9 cellular contexts compared by ENCODE assay signal in genomic region chr1:241849345-241849695, GRCh38. TPM values are rescaled to one million over a fixed set of nuclear protein-coding genes. Genes with fewer than 3 reads are reported as not detected.
DNase-seq lines count a peak whose midpoint lies in the region; ATAC-seq, FAIRE-seq and TF ChIP-seq lines count a peak whose summit lies in the region.
"Had no signal": no experiment of that assay in that cellular context is flagged by ENCODE, and none has a peak within 500 bp of the region (broad histone marks: within the 10 kb centered on the region; RNA-seq: fewer than 3 reads in every experiment).

No MANE protein-coding gene starts in this region.

- H3K4me3 Mint-ChIP-seq in glutamatergic neuron (ENCODE audit: unreplicated experiment) = peak overlapping the region; percentile 98

- no peak for TF ChIP-seq CTCF in AG04450 (IDR thresholded peaks at IDR 0.05; ENCODE audit: low read depth, low read length)
- TF ChIP-seq CTCF in SK-N-SH (IDR thresholded peaks at IDR 0.05) = no peak
- TF ChIP-seq CTCF in glutamatergic neuron (IDR thresholded peaks at IDR 0.05; ENCODE audit: partially characterized antibody, unreplicated experiment) = no peak

- TF ChIP-seq RAD21 in SK-N-SH (IDR thresholded peaks at IDR 0.05; ENCODE audit: low read length) = no peak

- no peaks in the 10 kb centered on the region for H3K9me3 Mint-ChIP-seq in glutamatergic neuron (ENCODE audit: unreplicated experiment)

- H3K27ac ChIP-seq in AG04450 (ENCODE audit: low read depth, low read length) (no peak overlapping the region), SK-N-SH (ENCODE audit: low read depth in 2 of 2, low read length in 1 of 2) (peak overlapping the region in 1 of 2 experiments; percentile 100; a peak in 2 of 4 replicates)
- H3K27ac ChIP-seq: pancreas had no signal

- no peak for ATAC-seq in GM21360 (IDR thresholded peaks at IDR 0.05; ENCODE audit: unreplicated experiment)
- ATAC-seq in GM18858 (IDR thresholded peaks at IDR 0.05; ENCODE audit: unreplicated experiment) = no peak
- ATAC-seq: pancreas had no signal

- CTCF ChIA-PET in AG04450 (lab: Charles Lee) = interaction anchor here (1.3 to 3.8 kb wide), 2 partner anchors 15 to 238 kb away, joined by 3 to 24 read pairs; no protein-coding TSS in a partner anchor
- CTCF ChIA-PET in SK-N-SH (lab: Yijun Ruan, JAX) = interaction anchor here (1.2 to 5.6 kb wide), 3 partner anchors 15 to 239 kb away, joined by 3 to 36 read pairs (median 5); no protein-coding TSS in a partner anchor

- DNase-seq in AG04450 (ENCODE audit: low read depth, low spot score) (no peak), GM18507 (ENCODE audit: extremely low spot score, insufficient read length, low read depth) (no peak), SK-N-SH (peak; percentile 30), glutamatergic neuron (no peak), T1000 (lab: John Stamatoyannopoulos, UW) (no peak), NCI-H2171 (lab: John Stamatoyannopoulos, UW) (no peak)
- DNase-seq: pancreas had no signal

- H3K4me2 ChIP-seq in SK-N-SH = peak overlapping the region; percentile 97

- H3K9me3 ChIP-seq in AG04450 (ENCODE audit: control insufficient read depth, insufficient read depth, low read length) = peaks cover 3% of the 10 kb centered on the region; the same call in 1 of the 2 replicates
- H3K9me3 ChIP-seq in SK-N-SH = no peaks in the 10 kb centered on the region
- H3K9me3 ChIP-seq: pancreas had no signal

- peaks cover 4% of the 10 kb centered on the region for H3K27me3 Mint-ChIP-seq in glutamatergic neuron (ENCODE audit: unreplicated experiment)

- WGBS in SK-N-SH (ENCODE audit: low lambda C conversion rate) = 15% methylated on average over 6 of the region's 6 CpGs

- H3K27me3 ChIP-seq in AG04450 (ENCODE audit: control insufficient read depth, insufficient read depth, low read length) (no peaks in the 10 kb centered on the region), SK-N-SH (ENCODE audit: insufficient read depth) (no peaks in the 10 kb centered on the region)
- H3K27me3 ChIP-seq: pancreas had no signal

- H4K20me1 ChIP-seq in SK-N-SH (ENCODE audit: insufficient read depth) = no peaks in the 10 kb centered on the region

- H2AFZ ChIP-seq in SK-N-SH (ENCODE audit: low read depth) = peak overlapping the region; percentile 97

- no peaks in the 10 kb centered on the region for H3K9me2 ChIP-seq in SK-N-SH

- no peaks in the 10 kb centered on the region for H3K36me3 Mint-ChIP-seq in glutamatergic neuron (ENCODE audit: unreplicated experiment)

- peaks cover 6 to 12% of the 10 kb centered on the region in 2 experiments for H3K36me3 ChIP-seq in SK-N-SH (replicated peaks in 1 of 2; ENCODE audit: control insufficient read depth in 1 of 2, insufficient read depth in 2 of 2, low read length in 1 of 2)
- H3K36me3 ChIP-seq: pancreas had no signal

- H3K27ac Mint-ChIP-seq in glutamatergic neuron (ENCODE audit: unreplicated experiment) = no peak overlapping the region

- peaks cover 10% of the 10 kb centered on the region for H3K4me1 Mint-ChIP-seq in glutamatergic neuron (ENCODE audit: low read depth, unreplicated experiment)

- H3K4me1 ChIP-seq in SK-N-SH (ENCODE audit: control insufficient read depth in 1 of 2, insufficient read depth in 2 of 2, low read depth in 1 of 2, low read length in 1 of 2) = peaks cover 0 to 17% of the 10 kb centered on the region in 2 experiments; a peak in 2 of 4 replicates

- H3K9ac ChIP-seq in SK-N-SH = peak overlapping the region; percentile 85; the same call in 1 of the 2 replicates

- peaks cover 12% of the 10 kb centered on the region for H3K79me2 ChIP-seq in SK-N-SH (ENCODE audit: insufficient read depth)

- peak overlapping the region; percentile 90; the same call in 1 of the 2 replicates for H3K4me3 ChIP-seq in AG04450 (ENCODE audit: low read depth, low read length)
- H3K4me3 ChIP-seq in SK-N-SH (ENCODE audit: low read depth in 2 of 2, low read length in 1 of 2) = peak overlapping the region; percentile 96 to 99
- H3K4me3 ChIP-seq: pancreas had no signal

- FAIRE-seq in GM18507 (lab: Jason Lieb, UNC) = peak; percentile 38
- FAIRE-seq: pancreas had no signal

- TF ChIP-seq EP300 in SK-N-SH (IDR thresholded peaks at IDR 0.05; ENCODE audit: borderline replicate concordance in 1 of 2, low read depth in 1 of 2, low read length in 1 of 2) = no peak

- H3F3A ChIP-seq in SK-N-SH (replicated peaks; ENCODE audit: insufficient read depth) = no peaks in the 10 kb centered on the region

- POLR2A ChIA-PET in AG04450 (lab: Yijun Ruan, JAX) (no interaction called here), SK-N-SH (lab: Yijun Ruan, JAX) (interaction anchor here (1.5 kb wide), 1 partner anchor 239 kb away, joined by 4 read pairs; no protein-coding TSS in a partner anchor)

TF ChIP-seq in SK-N-SH, 30 proteins besides CTCF, POLR2A, EP300 and RAD21:
- no peak for TF ChIP-seq MAX (IDR thresholded peaks at IDR 0.05; ENCODE audit: low read depth)
- TF ChIP-seq EZH2phosphoT487 (IDR thresholded peaks at IDR 0.05; ENCODE audit: borderline replicate concordance, low read depth) = no peak
- no peak for TF ChIP-seq MXI1 (IDR thresholded peaks at IDR 0.05; ENCODE audit: low read depth, low read length)
- TF ChIP-seq REST (IDR thresholded peaks at IDR 0.05; ENCODE audit: low read depth, low read length) = no peak
- TF ChIP-seq NRF1 (IDR thresholded peaks at IDR 0.05; ENCODE audit: low read depth, low read length) = no peak
- no peak for TF ChIP-seq JUND (IDR thresholded peaks at IDR 0.05)
- no peak for TF ChIP-seq SIN3A (IDR thresholded peaks at IDR 0.05; ENCODE audit: borderline replicate concordance, low read depth, low read length)
- TF ChIP-seq USF1 (IDR thresholded peaks at IDR 0.05; ENCODE audit: borderline replicate concordance, low read depth) = no peak
- no peak for TF ChIP-seq PBX3 (IDR thresholded peaks at IDR 0.05)
- TF ChIP-seq RFX5 (IDR thresholded peaks at IDR 0.05; ENCODE audit: low read length) = no peak
- no peak for TF ChIP-seq FOSL2 (IDR thresholded peaks at IDR 0.05; ENCODE audit: borderline replicate concordance, low read depth)
- TF ChIP-seq CHD2 (IDR thresholded peaks at IDR 0.05; ENCODE audit: low read length, partially characterized antibody) = no peak
- TF ChIP-seq FOXM1 (IDR thresholded peaks at IDR 0.05; ENCODE audit: low read depth) = no peak

RNA-seq across cellular contexts. Expression of gene EXO1, which starts 1.3 kb away (rescaled TPM):
- polyA plus RNA-seq in AG04450 (2011; rRNA removed) (2.9 and 4.3 TPM in 2 replicates), SK-N-SH (2012; rRNA removed) (3.9 and 4.6 TPM in 2 replicates)
- polyA minus RNA-seq in AG04450 (2011; rRNA and poly(A)+ RNA removed) = 4.5 and 4.6 TPM in 2 replicates
- polyA plus RNA-seq in SK-N-SH (2012; cell fraction: cytosol; rRNA removed) = 4.9 and 5.7 TPM in 2 replicates
- 5.7 and 6.8 TPM in 2 replicates for polyA plus RNA-seq in SK-N-SH (2012; cell fraction: nucleus; rRNA removed)
- total RNA-seq in glutamatergic neuron (ENCODE audit: unreplicated experiment) = 2.2 TPM
